1 cellular context compared by ENCODE assay signal in the genomic region with DNA sequence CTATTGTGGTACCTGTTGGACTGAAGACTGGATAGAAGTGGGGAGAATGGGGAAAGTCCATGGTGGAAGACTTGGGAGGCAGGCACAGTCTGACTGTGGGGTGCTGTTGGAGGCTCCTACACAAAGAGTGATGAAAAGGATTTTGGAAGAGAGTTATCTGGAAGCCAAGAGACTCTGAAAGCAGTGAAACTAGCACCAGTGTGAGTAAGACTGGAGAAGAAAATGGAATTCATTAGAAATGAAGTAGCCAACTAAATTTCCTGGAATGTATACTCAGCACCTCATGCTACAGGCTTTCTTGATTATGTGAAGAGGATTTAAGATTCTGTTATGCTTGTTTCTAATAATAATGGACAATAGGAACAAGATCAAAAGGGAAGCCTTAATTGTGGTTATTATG.
TF ChIP-seq lines count a peak whose summit lies in the region.

No MANE protein-coding gene starts in this region.

TF ChIP-seq in SK-N-SH treated with all-trans-retinoic acid at 6 μM for 48 hours, 23 proteins besides CTCF, POLR2A, EP300 and RAD21 (continued from another document):
- no peak for TF ChIP-seq TOX (CRISPR knock-in tag; IDR thresholded peaks at IDR 0.05; ENCODE audit: borderline replicate concordance)
- TF ChIP-seq, protein P1, sequence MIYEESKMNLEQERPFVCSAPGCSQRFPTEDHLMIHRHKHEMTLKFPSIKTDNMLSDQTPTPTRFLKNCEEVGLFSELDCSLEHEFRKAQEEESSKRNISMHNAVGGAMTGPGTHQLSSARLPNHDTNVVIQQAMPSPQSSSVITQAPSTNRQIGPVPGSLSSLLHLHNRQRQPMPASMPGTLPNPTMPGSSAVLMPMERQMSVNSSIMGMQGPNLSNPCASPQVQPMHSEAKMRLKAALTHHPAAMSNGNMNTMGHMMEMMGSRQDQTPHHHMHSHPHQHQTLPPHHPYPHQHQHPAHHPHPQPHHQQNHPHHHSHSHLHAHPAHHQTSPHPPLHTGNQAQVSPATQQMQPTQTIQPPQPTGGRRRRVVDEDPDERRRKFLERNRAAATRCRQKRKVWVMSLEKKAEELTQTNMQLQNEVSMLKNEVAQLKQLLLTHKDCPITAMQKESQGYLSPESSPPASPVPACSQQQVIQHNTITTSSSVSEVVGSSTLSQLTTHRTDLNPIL (CRISPR knock-in tag; IDR thresholded peaks at IDR 0.05; ENCODE audit: low read depth), result no peak
- TF ChIP-seq ZNF70 (CRISPR knock-in tag; IDR thresholded peaks at IDR 0.05), result no peak
- no peak for TF ChIP-seq TCF4 (CRISPR knock-in tag; IDR thresholded peaks at IDR 0.05; ENCODE audit: borderline replicate concordance)
